In the genomic region with DNA sequence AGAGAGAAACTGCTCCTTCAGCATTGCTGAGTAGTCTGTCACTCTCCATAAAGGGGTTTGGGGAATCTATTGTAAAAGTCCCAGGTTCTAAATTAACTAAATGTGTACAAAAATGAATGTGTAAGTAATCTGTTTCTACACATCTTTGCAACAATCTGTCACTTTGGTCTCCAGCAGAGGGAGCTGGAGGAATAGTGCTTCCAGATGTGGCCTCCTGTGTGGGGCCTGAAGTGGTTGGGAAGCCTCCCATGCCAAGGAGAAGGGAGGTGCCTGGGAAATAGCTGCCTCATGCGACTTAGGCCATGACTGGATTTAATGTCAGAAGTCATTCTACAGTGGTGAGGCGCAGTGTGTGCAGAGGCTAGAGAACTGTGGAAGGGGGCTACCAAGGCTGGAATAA, we compare ENCODE assay signal across 7 cellular contexts.
A peak's percentile ranks its signal among the peaks of the same experiment; 100 is the strongest.
DNase-seq lines count a peak whose midpoint lies in the region; ATAC-seq, FAIRE-seq and TF ChIP-seq lines count a peak whose summit lies in the region.
"Not testable (repeated sequence)": the region's sequence is repeated elsewhere in the genome, so short reads cannot be mapped to it uniquely, and the experiment has no call there.

No MANE protein-coding gene starts in this region.

- H3K79me1 ChIP-seq in H9 (ENCODE audit: insufficient read depth, low read depth, low read length, poor library complexity, severe bottlenecking): not testable (repeated sequence)

- TF ChIP-seq CTCF in DOHH2 (IDR thresholded peaks at IDR 0.05; ENCODE audit: low read depth, low read length, poor library complexity, severe bottlenecking) (peak; percentile 8), H9 (conservative IDR thresholded peaks at IDR 0.05) (peak; percentile 50), neural progenitor cell (IDR thresholded peaks at IDR 0.05) (peak; percentile 37)
- not testable (repeated sequence) for TF ChIP-seq CTCF in PC-3 (conservative IDR thresholded peaks at IDR 0.05; ENCODE audit: low read depth, low read length); astrocyte (IDR thresholded peaks at IDR 0.05; ENCODE audit: insufficient read depth, low read depth, low read length)

- H3K23ac ChIP-seq in H9 (ENCODE audit: insufficient read length, low read depth, low read length): not testable (repeated sequence)

- H3K4ac ChIP-seq in H9 (ENCODE audit: low read depth, low read length): not testable (repeated sequence)

- not testable (repeated sequence) for H3K9me2 ChIP-seq in DOHH2 (replicated peaks; ENCODE audit: control insufficient read depth, low read length); PC-3 (replicated peaks; ENCODE audit: low read length)

- ATAC-seq in PC-3 (peak; percentile 65), esophagus mucosa (peak; percentile 53), left colon (peak; percentile 74)

- not testable (repeated sequence) for H3K27me3 ChIP-seq in DOHH2 (ENCODE audit: control insufficient read depth, low read length); H9 (ENCODE audit: insufficient read depth, low read length); PC-3 (ENCODE audit: low read length); astrocyte (ENCODE audit: insufficient read depth, low read length); neural progenitor cell

- not testable (repeated sequence) for H3T11ph ChIP-seq in H9 (ENCODE audit: low read length)

- peak; percentile 58 for FAIRE-seq in astrocyte (lab: Jason Lieb, UNC)

- intact Hi-C loops in PC-3 (cut with micrococcal nuclease); left colon (cut with DNase I, micrococcal nuclease): not testable (repeated sequence)

- not testable (repeated sequence) for H2AFZ ChIP-seq in H9 (ENCODE audit: low read length); PC-3 (ENCODE audit: low read length); astrocyte (ENCODE audit: low read depth, low read length); neural progenitor cell (replicated peaks)

- H3K9ac ChIP-seq in H9 (ENCODE audit: extremely low read depth, insufficient read length, low read length); PC-3 (ENCODE audit: low read length); astrocyte (ENCODE audit: low read length); neural progenitor cell: not testable (repeated sequence)

- H3K14ac ChIP-seq in H9 (ENCODE audit: insufficient read depth, low read length): not testable (repeated sequence)

- H3K27ac ChIP-seq in DOHH2 (ENCODE audit: low read depth, low read length); H9 (ENCODE audit: insufficient read length, low read depth, low read length); PC-3 (ENCODE audit: low read length); astrocyte (ENCODE audit: low read depth, low read length); neural progenitor cell: not testable (repeated sequence)

- not testable (repeated sequence) for H2BK12ac ChIP-seq in H9 (ENCODE audit: insufficient read length, low read depth, low read length)

- H4K8ac ChIP-seq in H9 (replicated peaks; ENCODE audit: insufficient read length, low read depth, low read length): not testable (repeated sequence)

- H4K5ac ChIP-seq in H9 (ENCODE audit: insufficient read length, low read depth, low read length): not testable (repeated sequence)

- H3F3A ChIP-seq in DOHH2 (ENCODE audit: control insufficient read depth, insufficient read depth); PC-3 (ENCODE audit: low read length, unreplicated experiment); neural progenitor cell (ENCODE audit: low read depth): not testable (repeated sequence)

- not testable (repeated sequence) for H3K9me3 ChIP-seq in DOHH2 (ENCODE audit: control insufficient read depth, insufficient read depth, low read length); H9 (ENCODE audit: control insufficient read depth, low read depth, low read length); PC-3 (ENCODE audit: low read length); astrocyte (ENCODE audit: insufficient read depth, low read depth, low read length); neural progenitor cell (ENCODE audit: low read depth)

- no CpG with 5 or more reads among the region's 2 CpGs for WGBS in H9 (ENCODE audit: extremely low coverage, insufficient read length, low lambda C conversion rate)

- H2AK5ac ChIP-seq in H9 (ENCODE audit: insufficient read length, low read length): not testable (repeated sequence)

- not testable (repeated sequence) for H3K56ac ChIP-seq in H9 (ENCODE audit: insufficient read length, low read depth, low read length)

- H3K36me3 ChIP-seq in DOHH2 (ENCODE audit: control insufficient read depth, low read length); PC-3 (ENCODE audit: low read depth, low read length); astrocyte (ENCODE audit: insufficient read depth, low read length); neural progenitor cell: not testable (repeated sequence)

- H3K4me3 Mint-ChIP-seq in H9; astrocyte (ENCODE audit: unreplicated experiment); neural progenitor cell: not testable (repeated sequence)

- H3K36me3 Mint-ChIP-seq in H9 (ENCODE audit: insufficient read depth in 1 of 3, low read depth in 3 of 3); astrocyte (ENCODE audit: low read depth, unreplicated experiment); neural progenitor cell: not testable (repeated sequence)

- H3K27me3 Mint-ChIP-seq in H9 (ENCODE audit: low read depth); astrocyte (ENCODE audit: low read depth, unreplicated experiment); neural progenitor cell (ENCODE audit: insufficient read depth, low read depth): not testable (repeated sequence)

- not testable (repeated sequence) for H3K4me2 ChIP-seq in DOHH2 (ENCODE audit: low read length); H9 (ENCODE audit: insufficient read depth, insufficient read length, low read length); PC-3 (ENCODE audit: low read length); astrocyte (ENCODE audit: low read length); neural progenitor cell

- H4K91ac ChIP-seq in H9 (ENCODE audit: insufficient read length, low read depth, low read length): not testable (repeated sequence)

- H2BK120ac ChIP-seq in H9 (ENCODE audit: low read depth, low read length, poor library complexity, severe bottlenecking): not testable (repeated sequence)

- H3K9me3 Mint-ChIP-seq in H9; astrocyte (ENCODE audit: unreplicated experiment); neural progenitor cell: not testable (repeated sequence)

- not testable (repeated sequence) for H3K4me1 Mint-ChIP-seq in H9; astrocyte (ENCODE audit: low read depth, unreplicated experiment); neural progenitor cell

- H3K4me3 ChIP-seq in DOHH2 (ENCODE audit: low read length); PC-3 (ENCODE audit: low read length); astrocyte (ENCODE audit: insufficient read depth, low read depth, low read length); neural progenitor cell: not testable (repeated sequence)

- not testable (repeated sequence) for H3K4me1 ChIP-seq in DOHH2 (ENCODE audit: control insufficient read depth, low read length); H9 (ENCODE audit: insufficient read depth, low read length); PC-3 (ENCODE audit: insufficient read depth, low read length); astrocyte (ENCODE audit: insufficient read depth, low read length); neural progenitor cell

- H3K23me2 ChIP-seq in H9 (ENCODE audit: insufficient read length, low read depth, low read length, poor library complexity, severe bottlenecking): not testable (repeated sequence)

- H3K27ac Mint-ChIP-seq in H9; astrocyte (ENCODE audit: unreplicated experiment); neural progenitor cell: not testable (repeated sequence)

- DNase-seq in H9; PC-3; astrocyte (ENCODE audit: low read depth); left colon; neural progenitor cell (ENCODE audit: low spot score): not testable (repeated sequence)

- H3K79me2 ChIP-seq in DOHH2 (ENCODE audit: control insufficient read depth, low read length); H9 (ENCODE audit: insufficient read depth, low read length); PC-3 (ENCODE audit: low read length); astrocyte (ENCODE audit: insufficient read depth, low read length); neural progenitor cell (ENCODE audit: low read depth): not testable (repeated sequence)

- POLR2A ChIA-PET in PC-3 (lab: Charles Lee; ENCODE audit: unreplicated experiment): not testable (repeated sequence)

- H2BK20ac ChIP-seq in H9 (ENCODE audit: low read depth, low read length, poor library complexity, severe bottlenecking): not testable (repeated sequence)

- not testable (repeated sequence) for BruUV-seq in PC-3 (replicated peaks; lab: Mats Ljungman, UMichigan)

- H3K18ac ChIP-seq in H9 (ENCODE audit: insufficient read length, low read depth, low read length): not testable (repeated sequence)

- CTCF ChIA-PET in PC-3 (lab: Charles Lee): not testable (repeated sequence)

- H4K20me1 ChIP-seq in DOHH2 (ENCODE audit: control insufficient read depth, insufficient read depth, low read depth, low read length); H9 (ENCODE audit: control insufficient read depth, insufficient read depth, insufficient read length); PC-3 (ENCODE audit: low read length); astrocyte (ENCODE audit: insufficient read depth, low read length); neural progenitor cell (ENCODE audit: low read depth): not testable (repeated sequence)

- H2BK15ac ChIP-seq in H9 (ENCODE audit: low read depth, low read length): not testable (repeated sequence)

- H2BK5ac ChIP-seq in H9 (ENCODE audit: insufficient read length, low read length): not testable (repeated sequence)
